Comparison of ENCODE assay signal across 1 cellular context in the genomic region with DNA sequence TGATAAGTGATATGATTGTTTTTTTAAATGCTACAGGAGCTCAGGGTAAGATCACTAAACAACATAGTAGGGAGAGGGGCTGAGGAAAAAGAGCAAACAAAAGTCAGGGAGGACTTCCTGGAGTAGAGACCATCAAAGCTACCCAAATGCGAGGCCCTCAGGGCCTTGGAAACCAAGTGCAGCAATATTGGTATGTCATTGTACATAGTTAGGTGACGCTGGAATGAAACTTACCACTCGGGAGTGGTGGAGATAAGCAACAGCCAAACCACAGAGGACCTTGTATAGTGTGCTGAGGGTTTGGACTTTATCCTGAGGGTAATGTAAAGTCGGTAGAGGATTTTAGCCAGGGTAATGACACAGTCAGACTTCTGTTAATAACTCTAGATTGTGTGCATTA.
TF ChIP-seq lines count a peak whose summit lies in the region.

No MANE protein-coding gene starts in this region.

TF ChIP-seq in WTC11, 78 proteins besides CTCF, POLR2A, EP300 and RAD21 (continued from another document):
- TF ChIP-seq, protein P1, sequence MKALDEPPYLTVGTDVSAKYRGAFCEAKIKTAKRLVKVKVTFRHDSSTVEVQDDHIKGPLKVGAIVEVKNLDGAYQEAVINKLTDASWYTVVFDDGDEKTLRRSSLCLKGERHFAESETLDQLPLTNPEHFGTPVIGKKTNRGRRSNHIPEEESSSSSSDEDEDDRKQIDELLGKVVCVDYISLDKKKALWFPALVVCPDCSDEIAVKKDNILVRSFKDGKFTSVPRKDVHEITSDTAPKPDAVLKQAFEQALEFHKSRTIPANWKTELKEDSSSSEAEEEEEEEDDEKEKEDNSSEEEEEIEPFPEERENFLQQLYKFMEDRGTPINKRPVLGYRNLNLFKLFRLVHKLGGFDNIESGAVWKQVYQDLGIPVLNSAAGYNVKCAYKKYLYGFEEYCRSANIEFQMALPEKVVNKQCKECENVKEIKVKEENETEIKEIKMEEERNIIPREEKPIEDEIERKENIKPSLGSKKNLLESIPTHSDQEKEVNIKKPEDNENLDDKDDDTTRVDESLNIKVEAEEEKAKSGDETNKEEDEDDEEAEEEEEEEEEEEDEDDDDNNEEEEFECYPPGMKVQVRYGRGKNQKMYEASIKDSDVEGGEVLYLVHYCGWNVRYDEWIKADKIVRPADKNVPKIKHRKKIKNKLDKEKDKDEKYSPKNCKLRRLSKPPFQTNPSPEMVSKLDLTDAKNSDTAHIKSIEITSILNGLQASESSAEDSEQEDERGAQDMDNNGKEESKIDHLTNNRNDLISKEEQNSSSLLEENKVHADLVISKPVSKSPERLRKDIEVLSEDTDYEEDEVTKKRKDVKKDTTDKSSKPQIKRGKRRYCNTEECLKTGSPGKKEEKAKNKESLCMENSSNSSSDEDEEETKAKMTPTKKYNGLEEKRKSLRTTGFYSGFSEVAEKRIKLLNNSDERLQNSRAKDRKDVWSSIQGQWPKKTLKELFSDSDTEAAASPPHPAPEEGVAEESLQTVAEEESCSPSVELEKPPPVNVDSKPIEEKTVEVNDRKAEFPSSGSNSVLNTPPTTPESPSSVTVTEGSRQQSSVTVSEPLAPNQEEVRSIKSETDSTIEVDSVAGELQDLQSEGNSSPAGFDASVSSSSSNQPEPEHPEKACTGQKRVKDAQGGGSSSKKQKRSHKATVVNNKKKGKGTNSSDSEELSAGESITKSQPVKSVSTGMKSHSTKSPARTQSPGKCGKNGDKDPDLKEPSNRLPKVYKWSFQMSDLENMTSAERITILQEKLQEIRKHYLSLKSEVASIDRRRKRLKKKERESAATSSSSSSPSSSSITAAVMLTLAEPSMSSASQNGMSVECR (CRISPR knock-in tag; IDR thresholded peaks at IDR 0.05; ENCODE audit: borderline replicate concordance) = no peak
- TF ChIP-seq, protein P2, sequence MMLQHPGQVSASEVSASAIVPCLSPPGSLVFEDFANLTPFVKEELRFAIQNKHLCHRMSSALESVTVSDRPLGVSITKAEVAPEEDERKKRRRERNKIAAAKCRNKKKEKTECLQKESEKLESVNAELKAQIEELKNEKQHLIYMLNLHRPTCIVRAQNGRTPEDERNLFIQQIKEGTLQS (CRISPR knock-in tag; conservative IDR thresholded peaks at IDR 0.05) = no peak
- TF ChIP-seq, protein P3, sequence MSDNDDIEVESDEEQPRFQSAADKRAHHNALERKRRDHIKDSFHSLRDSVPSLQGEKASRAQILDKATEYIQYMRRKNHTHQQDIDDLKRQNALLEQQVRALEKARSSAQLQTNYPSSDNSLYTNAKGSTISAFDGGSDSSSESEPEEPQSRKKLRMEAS (CRISPR knock-in tag; IDR thresholded peaks at IDR 0.05) = no peak
- TF ChIP-seq ZNF121 (CRISPR knock-in tag; IDR thresholded peaks at IDR 0.05) (no peak), FOXP1 (CRISPR knock-in tag; IDR thresholded peaks at IDR 0.05; ENCODE audit: borderline replicate concordance) (no peak)
